ENCODE assay signal across 9 cellular contexts in the genomic region with DNA sequence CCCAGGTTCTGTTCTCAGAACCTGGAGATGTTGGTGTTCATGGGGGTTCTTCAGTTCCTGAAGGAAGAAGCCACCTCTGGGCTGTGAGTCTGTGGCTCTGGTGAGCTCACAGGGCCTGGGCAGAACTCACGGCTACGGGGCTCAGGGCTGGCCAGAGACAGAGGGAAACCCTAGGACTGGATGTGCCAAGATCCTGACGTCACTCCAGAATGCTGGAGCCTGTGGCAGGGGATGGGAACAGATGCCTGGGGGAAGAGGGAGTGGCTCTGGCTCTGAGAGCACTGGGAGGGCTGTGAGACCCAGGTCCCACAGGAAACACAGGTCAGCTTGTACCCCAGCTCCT. TPM values are rescaled to one million over a fixed set of nuclear protein-coding genes. Genes with fewer than 3 reads are reported as not detected.
A peak's percentile ranks its signal among the peaks of the same experiment; 100 is the strongest.
DNase-seq lines count a peak whose midpoint lies in the region; ATAC-seq and TF ChIP-seq lines count a peak whose summit lies in the region.
"Had no signal": no experiment of that assay in that cellular context is flagged by ENCODE, and none has a peak within 500 bp of the region (broad histone marks: within the 10 kb centered on the region; RNA-seq: fewer than 3 reads in every experiment).

A gene (minus strand): TSS at position 214 of the 343 bp plus-strand sequence.

- H2AFZ ChIP-seq in mammary epithelial cell (ENCODE audit: low read depth, low read length): no peak within 1 kb of the TSS

- intact Hi-C loops in mammary epithelial cell (cut with micrococcal nuclease): no loop called here
- intact Hi-C loops in right lobe of liver (cut with DNase I): no loop called here

- H3K79me2 ChIP-seq in mammary epithelial cell (ENCODE audit: insufficient read depth, low read length): no peaks in the 10 kb centered on the region

- no TSS peak for BruUV-seq in mammary epithelial cell (replicated peaks; lab: Mats Ljungman, UMichigan)

- H4K20me1 ChIP-seq in BLaER1 treated with 17β-estradiol and CSF1 and Interleukin-3, amounts not matched to agents 10 nM and 100 nM: no peaks in the 10 kb centered on the region
- no peaks in the 10 kb centered on the region for H4K20me1 ChIP-seq in mammary epithelial cell (ENCODE audit: insufficient read depth, low read length)

- peak within 1 kb of the TSS in 1 of 11 experiments; percentile 20; a peak in 1 of 22 replicates for H3K27ac ChIP-seq in BLaER1 treated with 17β-estradiol and CSF1 and Interleukin-3, amounts not matched to agents 10 nM and 100 nM
- H3K27ac ChIP-seq in mammary epithelial cell (ENCODE audit: insufficient read depth, low read depth, low read length) (no peak within 1 kb of the TSS), right lobe of liver (no peak within 1 kb of the TSS)
- H3K27ac ChIP-seq: cardiac muscle cell had no signal

- peaks cover 11% of the 10 kb centered on the region for H3K27me3 Mint-ChIP-seq in stimulated activated memory B cell treated with anti-CD40 and anti-IgM and Interleukin-4, amounts not matched to agents 10 μg/mL and 1 μg/mL and 100 μg/mL, for 72 hours

- H3K9me3 Mint-ChIP-seq in stimulated activated memory B cell treated with anti-CD40 and anti-IgM and Interleukin-4, amounts not matched to agents 10 μg/mL and 1 μg/mL and 100 μg/mL, for 72 hours: peaks cover 4% of the 10 kb centered on the region

- no peak for TF ChIP-seq POLR2A in right lobe of liver (IDR thresholded peaks at IDR 0.05)

- H3K36me3 Mint-ChIP-seq in stimulated activated memory B cell treated with anti-CD40 and anti-IgM and Interleukin-4, amounts not matched to agents 10 μg/mL and 1 μg/mL and 100 μg/mL, for 72 hours: no peaks in the 10 kb centered on the region

- H3K4me3 ChIP-seq in BLaER1 treated with 17β-estradiol and CSF1 and Interleukin-3, amounts not matched to agents 10 nM and 100 nM: no peak within 1 kb of the TSS
- no peak within 1 kb of the TSS for H3K4me3 ChIP-seq in mammary epithelial cell (replicated peaks in 1 of 3; ENCODE audit: insufficient read depth in 1 of 3, low read depth in 2 of 3, low read length in 3 of 3)
- no peak within 1 kb of the TSS for H3K4me3 ChIP-seq in right lobe of liver
- H3K4me3 ChIP-seq: cardiac muscle cell had no signal

- 39% methylated on average over 2 of the region's 3 CpGs for WGBS in mammary epithelial cell (ENCODE audit: low coverage, missing lambda C conversion rate)
- 20% methylated on average over 1 of the region's 3 CpGs for WGBS in right lobe of liver (ENCODE audit: insufficient coverage, low coverage, low lambda C conversion rate, missing lambda C conversion rate)

- H3K4me3 Mint-ChIP-seq in stimulated activated memory B cell treated with anti-CD40 and anti-IgM and Interleukin-4, amounts not matched to agents 10 μg/mL and 1 μg/mL and 100 μg/mL, for 72 hours: no peak within 1 kb of the TSS

- in situ Hi-C loops in mammary epithelial cell (cut with MboI; ENCODE audit: low sequenced_read_pairs in 2 of 2): no loop called here

- H3K4me2 ChIP-seq in BLaER1 treated with 17β-estradiol and CSF1 and Interleukin-3, amounts not matched to agents 10 nM and 100 nM: peak within 1 kb of the TSS in 10 of 11 experiments; percentile 4 to 64 (median 44); a peak in 20 of 22 replicates
- no peak within 1 kb of the TSS for H3K4me2 ChIP-seq in mammary epithelial cell (ENCODE audit: insufficient read depth, low read depth, low read length)

- dilution Hi-C loops in mammary epithelial cell (cut with HindIII; ENCODE audit: low sequenced_read_pairs): no loop called here

- peaks cover 6% of the 10 kb centered on the region for H3K4me1 Mint-ChIP-seq in stimulated activated memory B cell treated with anti-CD40 and anti-IgM and Interleukin-4, amounts not matched to agents 10 μg/mL and 1 μg/mL and 100 μg/mL, for 72 hours

- H3K4me1 ChIP-seq in BLaER1 treated with 17β-estradiol and CSF1 and Interleukin-3, amounts not matched to agents 10 nM and 100 nM: peaks cover 6 to 16% (median 14%) of the 10 kb centered on the region in 10 experiments; a peak in 17 of 20 replicates
- H3K4me1 ChIP-seq in mammary epithelial cell (ENCODE audit: insufficient read depth, low read length): no peaks in the 10 kb centered on the region
- peaks cover 0 to 6% (median 0%) of the 10 kb centered on the region in 4 donors for H3K4me1 ChIP-seq in right lobe of liver

- no peak within 1 kb of the TSS for H3K27ac Mint-ChIP-seq in stimulated activated memory B cell treated with anti-CD40 and anti-IgM and Interleukin-4, amounts not matched to agents 10 μg/mL and 1 μg/mL and 100 μg/mL, for 72 hours

- H3K36me3 ChIP-seq in BLaER1 treated with 17β-estradiol and CSF1 and Interleukin-3, amounts not matched to agents 10 nM and 100 nM: no peaks in the 10 kb centered on the region
- no peaks in the 10 kb centered on the region for H3K36me3 ChIP-seq in mammary epithelial cell (ENCODE audit: insufficient read depth, low read length)
- H3K36me3 ChIP-seq in right lobe of liver: no peaks in the 10 kb centered on the region
- H3K36me3 ChIP-seq: cardiac muscle cell had no signal

- peak; percentile 72 for DNase-seq in LHCN-M2 (ENCODE audit: low read depth)
- DNase-seq in mammary epithelial cell: peak; percentile 49
- DNase-seq in right lobe of liver: no peak
- no peak for DNase-seq in stimulated activated CD4-positive, alpha-beta T cell treated with anti-CD3 and anti-CD28 coated beads, Interleukin-12 subunit alpha, Interleukin-12 subunit beta, amount 100 ng/mL, for 4 hours

- TF ChIP-seq CTCF in mammary epithelial cell (conservative IDR thresholded peaks at IDR 0.05 in 1 of 2, IDR thresholded peaks at IDR 0.05 in 1 of 2; ENCODE audit: extremely low read depth in 1 of 2, insufficient read depth in 1 of 2, low read depth in 1 of 2, low read length in 2 of 2) (no peak), right lobe of liver (IDR thresholded peaks at IDR 0.05) (no peak)

- no peak within 1 kb of the TSS for H3K9ac ChIP-seq in BLaER1 treated with 17β-estradiol and CSF1 and Interleukin-3, amounts not matched to agents 10 nM and 100 nM
- no peak within 1 kb of the TSS for H3K9ac ChIP-seq in mammary epithelial cell (ENCODE audit: insufficient read depth, low read length)

- ATAC-seq in right lobe of liver: peak; percentile 2 to 42 (median 25)
- ATAC-seq in GM19035 (IDR thresholded peaks at IDR 0.05; ENCODE audit: unreplicated experiment): no peak
- no peak for ATAC-seq in stimulated activated memory B cell treated with anti-CD40 and anti-IgM and Interleukin-4, amounts not matched to agents 10 μg/mL and 1 μg/mL and 100 μg/mL, for 72 hours
- no peak for ATAC-seq in HG03108 (IDR thresholded peaks at IDR 0.05; ENCODE audit: unreplicated experiment)

- H3K9me3 ChIP-seq in BLaER1 treated with 17β-estradiol and CSF1 and Interleukin-3, amounts not matched to agents 10 nM and 100 nM (replicated peaks in 1 of 11): no peaks in the 10 kb centered on the region
- H3K9me3 ChIP-seq in mammary epithelial cell (replicated peaks; ENCODE audit: insufficient read depth, low read length) (no peaks in the 10 kb centered on the region), right lobe of liver (no peaks in the 10 kb centered on the region)

- no peaks in the 10 kb centered on the region for H3K27me3 ChIP-seq in BLaER1 treated with 17β-estradiol and CSF1 and Interleukin-3, amounts not matched to agents 10 nM and 100 nM
- H3K27me3 ChIP-seq in mammary epithelial cell (ENCODE audit: insufficient read depth, low read length): no peaks in the 10 kb centered on the region
- no peaks in the 10 kb centered on the region for H3K27me3 ChIP-seq in right lobe of liver
- H3K27me3 ChIP-seq: cardiac muscle cell had no signal

- CTCF ChIA-PET in mammary epithelial cell (lab: Charles Lee; ENCODE audit: low non-redundant PET): no interaction called here

RNA-seq across cellular contexts. Expression of the gene that starts here (rescaled TPM):
- total RNA-seq in LHCN-M2 (2014; rRNA removed): 0.06 and 0.83 TPM in 2 replicates
- 0.06 TPM for polyA plus RNA-seq in LHCN-M2 (2012)
- not detected for total RNA-seq in mammary epithelial cell
- not detected for polyA plus RNA-seq in mammary epithelial cell
- polyA minus RNA-seq in mammary epithelial cell: not detected
- under 1 TPM in 2 of 6 experiments, not detected in 4; 0.06 to 0.12 TPM for total RNA-seq in right lobe of liver
- total RNA-seq: cardiac muscle cell had no signal
- polyA plus RNA-seq: cardiac muscle cell had no signal

Comparison
In these comparisons a context has a peak if more than half of its experiments do, and no peak if none do; other contexts are left out.
1. Peak in DNase-seq in LHCN-M2; RNA of the gene not detected or under 1 TPM.
2. Peak in DNase-seq in mammary epithelial cell; RNA of the gene not detected or under 1 TPM.
3. Peak in ATAC-seq in right lobe of liver; RNA of the gene not detected or under 1 TPM.